8 cellular contexts compared by ENCODE assay signal in genomic region chr12:11813422-11813813, GRCh38.
DNase-seq lines count a peak whose midpoint lies in the region; ATAC-seq and TF ChIP-seq lines count a peak whose summit lies in the region.

No MANE protein-coding gene starts in this region.

- peak in 7 of 8 donors; percentile 8 to 40 (median 35) for ATAC-seq in heart right ventricle

- H3K4me1 ChIP-seq in Peyer's patch (peaks cover 3 to 21% (median 17%) of the 10 kb centered on the region in 4 donors), heart right ventricle (peaks cover 24 to 75% (median 52%) of the 10 kb centered on the region in 9 donors), prostate gland (replicated peaks) (no peaks in the 10 kb centered on the region)

- WGBS in heart right ventricle, 2 donors: 19 to 25% methylated on average over 4 of the region's 4 CpGs
- WGBS in prostate gland: 14% methylated on average over 4 of the region's 4 CpGs

- TF ChIP-seq CTCF in GM12865 (IDR thresholded peaks at IDR 0.05; ENCODE audit: insufficient read depth, low read depth, low read length, missing control alignments) (no peak), Peyer's patch (IDR thresholded peaks at IDR 0.05) (no peak), heart right ventricle (IDR thresholded peaks at IDR 0.05) (no peak), prostate gland (IDR thresholded peaks at IDR 0.05) (no peak)

- H3K4me3 ChIP-seq in GM12865 (ENCODE audit: low read depth, low read length) (peak overlapping the region; percentile 56), Peyer's patch (no peak overlapping the region), heart right ventricle (peak overlapping the region in 5 of 10 donors; percentile 23 to 40 (median 36)), prostate gland (no peak overlapping the region)

- H3K9me3 ChIP-seq in Peyer's patch (no peaks in the 10 kb centered on the region), heart right ventricle (no peaks in the 10 kb centered on the region), prostate gland (no peaks in the 10 kb centered on the region)

- no peak for TF ChIP-seq POLR2A in Peyer's patch (IDR thresholded peaks at IDR 0.05)
- TF ChIP-seq POLR2A in prostate gland (IDR thresholded peaks at IDR 0.05): no peak

- H3K27me3 ChIP-seq in Peyer's patch (no peaks in the 10 kb centered on the region), heart right ventricle (no peaks in the 10 kb centered on the region), prostate gland (replicated peaks; ENCODE audit: insufficient read depth) (no peaks in the 10 kb centered on the region)

- DNase-seq in GM12865 (ENCODE audit: low read depth) (no peak), Peyer's patch (no peak), heart right ventricle (no peak), prostate gland (ENCODE audit: low spot score) (no peak), NCI-H1436 (lab: John Stamatoyannopoulos, UW) (no peak), NCI-H82 (lab: John Stamatoyannopoulos, UW) (no peak), NCI-H1105 treated with DMSO at 0.1 percent for 48 hours (lab: John Stamatoyannopoulos, UW) (no peak), HPDE6-E6E7 (ENCODE audit: extremely low spot score) (no peak)

- H3K36me3 ChIP-seq in Peyer's patch (no peaks in the 10 kb centered on the region), heart right ventricle (peaks cover 0 to 8% (median 0%) of the 10 kb centered on the region in 9 donors), prostate gland (no peaks in the 10 kb centered on the region)

- peak overlapping the region; percentile 60 to 73 (median 66) for H3K27ac ChIP-seq in Peyer's patch
- H3K27ac ChIP-seq in heart right ventricle: peak overlapping the region in 9 of 10 donors; percentile 62 to 91 (median 81)
- peak overlapping the region; percentile 47 to 69 for H3K27ac ChIP-seq in prostate gland

- intact Hi-C loops in heart right ventricle (cut with DNase I): loop anchor here in 3 of 10 donors (5.0 to 10.0 kb wide), 4 partner anchors 51 to 201 kb away; no protein-coding TSS in a partner anchor
- intact Hi-C loops in prostate gland (cut with DNase I): no loop called here
